8 cellular contexts compared by ENCODE assay signal in the genomic region with DNA sequence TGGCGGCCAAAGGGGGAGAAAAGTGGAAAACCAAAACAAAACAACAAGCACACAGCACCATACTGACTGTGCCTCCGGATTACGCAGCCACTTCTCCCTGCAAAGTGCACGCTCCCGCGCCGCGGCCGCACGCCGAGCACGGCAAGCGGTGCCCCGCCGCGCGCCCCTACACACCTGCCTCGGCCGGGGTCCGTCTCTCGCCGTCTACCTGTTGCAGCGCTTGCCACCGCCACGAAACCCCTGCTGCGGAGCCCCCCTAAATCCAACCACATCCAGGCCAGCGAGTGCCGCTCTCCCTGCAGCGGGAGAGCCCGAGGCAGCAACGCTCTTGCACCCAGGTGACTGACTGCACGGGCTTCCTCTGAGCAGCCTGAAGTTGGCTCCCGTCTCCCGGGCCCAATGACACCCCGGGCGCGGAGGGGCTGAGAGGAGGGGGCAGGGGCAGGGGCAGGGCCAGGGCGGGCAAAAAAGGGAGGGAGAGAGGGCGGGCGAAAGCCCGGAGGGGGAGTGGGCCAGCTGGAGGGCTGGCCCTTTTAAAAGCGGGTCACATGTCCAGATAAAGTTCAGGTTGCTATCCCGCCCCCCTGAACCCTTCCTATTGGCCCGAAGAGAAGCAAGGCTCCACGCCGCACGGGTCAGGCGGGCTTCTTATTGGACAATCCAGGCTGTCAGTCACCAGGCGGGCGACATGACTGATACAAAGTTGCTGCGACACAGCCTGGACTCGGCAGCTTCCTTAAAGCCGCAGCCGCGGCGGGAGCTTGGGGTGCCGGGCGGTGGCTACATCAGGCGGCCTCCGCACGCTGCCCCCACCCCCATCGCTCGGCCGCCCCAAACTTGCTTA. TPM values are rescaled to one million over a fixed set of nuclear protein-coding genes. Genes with fewer than 3 reads are reported as not detected.
DNase-seq lines count a peak whose midpoint lies in the region; ATAC-seq and TF ChIP-seq lines count a peak whose summit lies in the region.

TSS of gene NR3C2 (minus strand) at position 429 of the 844 bp plus-strand sequence.

- peak within 1 kb of the TSS; percentile 98 for H3K4me3 Mint-ChIP-seq in activated naive CD8-positive, alpha-beta T cell

- no peaks in the 10 kb centered on the region for H3K36me3 Mint-ChIP-seq in activated naive CD8-positive, alpha-beta T cell

- no peak for TF ChIP-seq EP300 in suprapubic skin (IDR thresholded peaks at IDR 0.05)

- peak within 1 kb of the TSS; percentile 96 for H3K27ac ChIP-seq in suprapubic skin

- peak; percentile 94 for DNase-seq in GM04504 (ENCODE audit: low read depth)
- peak; percentile 83 for DNase-seq in HFF-Myc (ENCODE audit: extremely low read depth, low read depth)
- DNase-seq in NAMALWA (ENCODE audit: low spot score) = peak; percentile 96
- DNase-seq in glomerular endothelial cell (ENCODE audit: extremely low read depth, low read depth, low spot score) = peak; percentile 91
- DNase-seq in nucleus accumbens (lab: John Stamatoyannopoulos, UW) = peak; percentile 90 to 100 (median 99)
- peak; percentile 100 for DNase-seq in suprapubic skin (ENCODE audit: low spot score in 2 of 2)

- no peaks in the 10 kb centered on the region for H3K27me3 Mint-ChIP-seq in activated naive CD8-positive, alpha-beta T cell

- no peaks in the 10 kb centered on the region for H3K9me3 Mint-ChIP-seq in activated naive CD8-positive, alpha-beta T cell (ENCODE audit: low read depth)

- peak within 1 kb of the TSS; percentile 57 for H3K4me3 ChIP-seq in HFF-Myc (replicated peaks; ENCODE audit: low read depth, low read length)
- peak within 1 kb of the TSS; percentile 92 for H3K4me3 ChIP-seq in suprapubic skin

- H3K36me3 ChIP-seq in suprapubic skin = no peaks in the 10 kb centered on the region

- peak within 1 kb of the TSS; percentile 90 for H3K27ac Mint-ChIP-seq in activated naive CD8-positive, alpha-beta T cell

- peak; percentile 98 for ATAC-seq in SK-N-SH treated with all-trans-retinoic acid at 6 μM for 48 hours

- TF ChIP-seq CTCF in HFF-Myc (IDR thresholded peaks at IDR 0.05; ENCODE audit: low read depth, low read length, missing control alignments) (no peak), suprapubic skin (IDR thresholded peaks at IDR 0.05) (no peak)

- no peaks in the 10 kb centered on the region for H3K27me3 ChIP-seq in suprapubic skin

- H3K4me1 ChIP-seq in suprapubic skin = peaks cover 43% of the 10 kb centered on the region

- peak; percentile 98 to 99 for TF ChIP-seq POLR2A in suprapubic skin (IDR thresholded peaks at IDR 0.05)

- WGBS in suprapubic skin = under 1% methylated on average over 32 of the region's 64 CpGs

- H3K4me1 Mint-ChIP-seq in activated naive CD8-positive, alpha-beta T cell (ENCODE audit: low read depth) = peaks cover 54% of the 10 kb centered on the region

- no peaks in the 10 kb centered on the region for H3K9me3 ChIP-seq in suprapubic skin

TF ChIP-seq in SK-N-SH treated with all-trans-retinoic acid at 6 μM for 48 hours, 23 proteins besides CTCF, POLR2A, EP300 and RAD21:
- TF ChIP-seq, protein P1, sequence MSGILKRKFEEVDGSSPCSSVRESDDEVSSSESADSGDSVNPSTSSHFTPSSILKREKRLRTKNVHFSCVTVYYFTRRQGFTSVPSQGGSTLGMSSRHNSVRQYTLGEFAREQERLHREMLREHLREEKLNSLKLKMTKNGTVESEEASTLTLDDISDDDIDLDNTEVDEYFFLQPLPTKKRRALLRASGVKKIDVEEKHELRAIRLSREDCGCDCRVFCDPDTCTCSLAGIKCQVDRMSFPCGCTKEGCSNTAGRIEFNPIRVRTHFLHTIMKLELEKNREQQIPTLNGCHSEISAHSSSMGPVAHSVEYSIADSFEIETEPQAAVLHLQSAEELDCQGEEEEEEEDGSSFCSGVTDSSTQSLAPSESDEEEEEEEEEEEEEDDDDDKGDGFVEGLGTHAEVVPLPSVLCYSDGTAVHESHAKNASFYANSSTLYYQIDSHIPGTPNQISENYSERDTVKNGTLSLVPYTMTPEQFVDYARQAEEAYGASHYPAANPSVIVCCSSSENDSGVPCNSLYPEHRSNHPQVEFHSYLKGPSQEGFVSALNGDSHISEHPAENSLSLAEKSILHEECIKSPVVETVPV (CRISPR knock-in tag; IDR thresholded peaks at IDR 0.05) = no peak
- TF ChIP-seq, protein P2, sequence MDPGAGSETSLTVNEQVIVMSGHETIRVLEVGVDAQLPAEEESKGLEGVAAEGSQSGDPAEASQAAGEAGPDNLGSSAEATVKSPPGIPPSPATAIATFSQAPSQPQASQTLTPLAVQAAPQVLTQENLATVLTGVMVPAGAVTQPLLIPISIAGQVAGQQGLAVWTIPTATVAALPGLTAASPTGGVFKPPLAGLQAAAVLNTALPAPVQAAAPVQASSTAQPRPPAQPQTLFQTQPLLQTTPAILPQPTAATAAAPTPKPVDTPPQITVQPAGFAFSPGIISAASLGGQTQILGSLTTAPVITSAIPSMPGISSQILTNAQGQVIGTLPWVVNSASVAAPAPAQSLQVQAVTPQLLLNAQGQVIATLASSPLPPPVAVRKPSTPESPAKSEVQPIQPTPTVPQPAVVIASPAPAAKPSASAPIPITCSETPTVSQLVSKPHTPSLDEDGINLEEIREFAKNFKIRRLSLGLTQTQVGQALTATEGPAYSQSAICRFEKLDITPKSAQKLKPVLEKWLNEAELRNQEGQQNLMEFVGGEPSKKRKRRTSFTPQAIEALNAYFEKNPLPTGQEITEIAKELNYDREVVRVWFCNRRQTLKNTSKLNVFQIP (CRISPR knock-in tag; IDR thresholded peaks at IDR 0.05; ENCODE audit: borderline replicate concordance, low read depth) = no peak
- TF ChIP-seq RARB (CRISPR knock-in tag; IDR thresholded peaks at IDR 0.05) (no peak), GLIS3 (CRISPR knock-in tag; IDR thresholded peaks at IDR 0.05) (no peak), ESRRG (CRISPR knock-in tag; IDR thresholded peaks at IDR 0.05) (no peak), TSHZ2 (CRISPR knock-in tag; IDR thresholded peaks at IDR 0.05) (no peak), PPARA (CRISPR knock-in tag; IDR thresholded peaks at IDR 0.05; ENCODE audit: borderline replicate concordance) (no peak), ZFP30 (CRISPR knock-in tag; IDR thresholded peaks at IDR 0.05) (no peak)

RNA-seq across cellular contexts. Expression of gene NR3C2, which starts in this region (rescaled TPM):
- total RNA-seq in glomerular endothelial cell (5.2 and 6.4 TPM in 2 replicates), suprapubic skin (10 to 100 TPM in 3 of 4 donors, 1 to 10 TPM in 1; 7.3 to 12.1 (median 11.0) TPM)

Comparison
In these comparisons a context has a peak if more than half of its experiments do, and no peak if none do; other contexts are left out.
1. Peak in every context shown above with its lines: DNase-seq, ATAC-seq, H3K4me3 ChIP-seq and H3K27ac ChIP-seq.